In genomic region chr9:37238122-37238521, GRCh38 we compare ENCODE assay signal across 22 cellular contexts.
"Had no signal": no experiment of that assay in that cellular context is flagged by ENCODE, and none has a peak within 500 bp of the region (broad histone marks: within the 10 kb centered on the region; RNA-seq: fewer than 3 reads in every experiment).

No MANE protein-coding gene starts in this region.

- H3K4me2 ChIP-seq: hepatocyte had no signal

- H3K9me3 ChIP-seq: esophagus squamous epithelium, gastroesophageal sphincter, psoas muscle, right lobe of liver, testis, transverse colon had no signal

- H3K9me3 Mint-ChIP-seq: dendritic cell treated with granulocyte-macrophage colony-stimulating factor and Interleukin-4, amounts not matched to agents 40 ng/mL and 50 ng/mL, for 4 days; effector memory CD8-positive, alpha-beta T cell; nephron progenitor cell had no signal

- H3K36me3 ChIP-seq: right lobe of liver, transverse colon had no signal

- H3K4me3 Mint-ChIP-seq: dendritic cell treated with granulocyte-macrophage colony-stimulating factor and Interleukin-4, amounts not matched to agents 40 ng/mL and 50 ng/mL, for 4 days; effector memory CD8-positive, alpha-beta T cell; naive thymus-derived CD4-positive, alpha-beta T cell; nephron progenitor cell; stimulated activated naive B cell treated with anti-CD40 and anti-IgM and Interleukin-4, amounts not matched to agents 10 μg/mL and 1 μg/mL and 100 μg/mL, for 72 hours; stimulated activated naive CD8-positive, alpha-beta T cell treated with anti-CD3 and anti-CD28 coated beads, Interleukin-15, amount 100 ng/mL, for 72 hours had no signal

- H3K27me3 ChIP-seq: esophagus squamous epithelium, gastroesophageal sphincter, hepatocyte, right lobe of liver, testis, transverse colon had no signal

- H3K4me3 ChIP-seq: esophagus squamous epithelium, gastroesophageal sphincter, hepatocyte, psoas muscle, right lobe of liver, testis, transverse colon had no signal

- FAIRE-seq: colon, kidney had no signal

- H3K27ac Mint-ChIP-seq: effector memory CD8-positive, alpha-beta T cell; naive thymus-derived CD4-positive, alpha-beta T cell; nephron progenitor cell; stimulated activated naive B cell treated with anti-CD40 and anti-IgM and Interleukin-4, amounts not matched to agents 10 μg/mL and 1 μg/mL and 100 μg/mL, for 72 hours; stimulated activated naive CD8-positive, alpha-beta T cell treated with anti-CD3 and anti-CD28 coated beads, Interleukin-15, amount 100 ng/mL, for 72 hours had no signal

- DNase-seq: effector memory CD8-positive, alpha-beta T cell; esophagus squamous epithelium; foreskin fibroblast; kidney; mesendoderm; naive thymus-derived CD4-positive, alpha-beta T cell; nephron progenitor cell; psoas muscle; retina; right lobe of liver; stimulated activated CD4-positive, alpha-beta T cell treated with anti-CD3 and anti-CD28 coated beads, Interleukin-15, amount 100 ng/mL, for 24 hours; stimulated activated CD4-positive, alpha-beta T cell treated with anti-CD3 and anti-CD28 coated beads, Interleukin-1b, Interleukin-23, amount 100 ng/mL, for 48 hours; stimulated activated CD4-positive, alpha-beta T cell treated with anti-CD3 and anti-CD28 coated beads, Interleukin-4, amount 100 ng/mL, for 24 hours; stimulated activated naive B cell treated with anti-CD40 and anti-IgM and Interleukin-4, amounts not matched to agents 10 μg/mL and 1 μg/mL and 100 μg/mL, for 72 hours; stimulated activated naive CD8-positive, alpha-beta T cell treated with anti-CD3 and anti-CD28 coated beads, Interleukin-15, amount 100 ng/mL, for 72 hours; testis; transverse colon had no signal

- ATAC-seq: effector memory CD8-positive, alpha-beta T cell; gastroesophageal sphincter; naive thymus-derived CD4-positive, alpha-beta T cell; psoas muscle; right lobe of liver; stimulated activated naive B cell treated with anti-CD40 and anti-IgM and Interleukin-4, amounts not matched to agents 10 μg/mL and 1 μg/mL and 100 μg/mL, for 72 hours; stimulated activated naive CD8-positive, alpha-beta T cell treated with anti-CD3 and anti-CD28 coated beads, Interleukin-15, amount 100 ng/mL, for 72 hours had no signal

- H3K27ac ChIP-seq: epithelial cell of prostate, esophagus squamous epithelium, gastroesophageal sphincter, hepatocyte, psoas muscle, right lobe of liver, testis, transverse colon had no signal

- H3K27me3 Mint-ChIP-seq: dendritic cell treated with granulocyte-macrophage colony-stimulating factor and Interleukin-4, amounts not matched to agents 40 ng/mL and 50 ng/mL, for 4 days; effector memory CD8-positive, alpha-beta T cell; naive thymus-derived CD4-positive, alpha-beta T cell; stimulated activated naive B cell treated with anti-CD40 and anti-IgM and Interleukin-4, amounts not matched to agents 10 μg/mL and 1 μg/mL and 100 μg/mL, for 72 hours; stimulated activated naive CD8-positive, alpha-beta T cell treated with anti-CD3 and anti-CD28 coated beads, Interleukin-15, amount 100 ng/mL, for 72 hours had no signal

- H2AFZ ChIP-seq: hepatocyte had no signal

- H3K4me1 ChIP-seq: esophagus squamous epithelium, gastroesophageal sphincter, psoas muscle, right lobe of liver, testis, transverse colon had no signal
